In the genomic region with DNA sequence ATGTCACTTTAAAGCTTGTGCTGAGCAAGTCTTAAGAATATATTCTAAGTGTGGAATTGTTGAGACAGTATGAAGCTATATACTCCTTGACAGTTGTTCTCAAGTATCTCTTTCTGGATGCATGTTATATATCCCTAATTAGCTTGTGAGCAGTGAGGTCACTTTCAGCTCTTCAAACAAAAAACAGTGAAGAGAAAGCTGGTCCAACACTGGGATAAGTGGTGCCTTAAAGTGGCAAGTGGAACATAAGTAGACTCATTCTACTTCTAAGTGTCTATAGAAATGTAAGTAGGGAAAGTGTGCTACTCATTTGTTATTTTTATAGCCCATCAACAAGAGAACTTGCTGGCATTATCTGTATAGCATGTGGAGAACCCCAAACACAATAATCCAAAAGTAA, we compare ENCODE assay signal across 28 cellular contexts.
A peak's percentile ranks its signal among the peaks of the same experiment; 100 is the strongest.
DNase-seq lines count a peak whose midpoint lies in the region; ATAC-seq and TF ChIP-seq lines count a peak whose summit lies in the region.
"Had no signal": no experiment of that assay in that cellular context is flagged by ENCODE, and none has a peak within 500 bp of the region (broad histone marks: within the 10 kb centered on the region; RNA-seq: fewer than 3 reads in every experiment).

No MANE protein-coding gene starts in this region.

- H3K9ac ChIP-seq in mammary epithelial cell (ENCODE audit: insufficient read depth, low read length) = no peak overlapping the region

- H4K20me1 ChIP-seq in mammary epithelial cell (ENCODE audit: insufficient read depth, low read length) (no peaks in the 10 kb centered on the region), hepatocyte (ENCODE audit: insufficient read depth, poor library complexity, severe bottlenecking) (no peaks in the 10 kb centered on the region)

- in situ Hi-C loops in Caki2 (cut with HindIII; ENCODE audit: low pct_unique_long_range_greater_than_20kb, low sequenced_read_pairs) = no loop called here
- in situ Hi-C loops in mammary epithelial cell (cut with MboI; ENCODE audit: low sequenced_read_pairs in 2 of 2) = no loop called here

- dilution Hi-C loops in mammary epithelial cell (cut with HindIII; ENCODE audit: low sequenced_read_pairs) = no loop called here

- ATAC-seq in foreskin keratinocyte = no peak
- ATAC-seq in stimulated activated naive CD8-positive, alpha-beta T cell treated with anti-CD3 and anti-CD28 coated beads, Interleukin-15, Interleukin-2, amounts not matched to agents 100 U/mL and 50 U/mL, for 24 hours = no peak
- ATAC-seq: activated T-cell treated with anti-CD3 and anti-CD28 coated beads, Interleukin-2, amount 50 U/mL, for 4 hours; left ventricle myocardium superior; natural killer cell treated with Interleukin-12 subunit alpha and Interleukin-12 subunit beta and Interleukin-15 and Interleukin-18, amount 100 ng/mL, for 72 hours; psoas muscle; stimulated activated effector memory CD8-positive, alpha-beta T cell treated with anti-CD3 and anti-CD28 coated beads, Interleukin-12 subunit alpha, Interleukin-12 subunit beta, amount 100 ng/mL, for 72 hours had no signal

- intact Hi-C loops in mammary epithelial cell (cut with micrococcal nuclease) = loop anchor here (2.0 kb wide), 2 partner anchors 19 to 133 kb away; a partner anchor contains a TSS

- no peak overlapping the region for H2AFZ ChIP-seq in mammary epithelial cell (ENCODE audit: low read depth, low read length)
- H2AFZ ChIP-seq in hepatocyte = no peak overlapping the region

- H3K27ac ChIP-seq in mammary epithelial cell (ENCODE audit: insufficient read depth, low read depth, low read length) (no peak overlapping the region), foreskin keratinocyte (no peak overlapping the region), hepatocyte (no peak overlapping the region)
- H3K27ac ChIP-seq: ascending aorta, esophagus squamous epithelium, psoas muscle, sigmoid colon, transverse colon had no signal

- CTCF ChIA-PET in mammary epithelial cell (lab: Charles Lee; ENCODE audit: low non-redundant PET) = no interaction called here

- H3K4me1 ChIP-seq in mammary epithelial cell (ENCODE audit: insufficient read depth, low read length) (peaks cover 5% of the 10 kb centered on the region), foreskin keratinocyte (no peaks in the 10 kb centered on the region), hepatocyte (ENCODE audit: insufficient read depth) (no peaks in the 10 kb centered on the region)
- H3K4me1 ChIP-seq: ascending aorta, esophagus squamous epithelium, psoas muscle, sigmoid colon, transverse colon had no signal

- H3K79me2 ChIP-seq in mammary epithelial cell (ENCODE audit: insufficient read depth, low read length) = no peaks in the 10 kb centered on the region
- H3K79me2 ChIP-seq in hepatocyte = no peaks in the 10 kb centered on the region

- H3K4me3 ChIP-seq in mammary epithelial cell (replicated peaks in 1 of 3; ENCODE audit: insufficient read depth in 1 of 3, low read depth in 2 of 3, low read length in 3 of 3) (no peak overlapping the region), hepatocyte (no peak overlapping the region), MG63 (no peak overlapping the region)
- H3K4me3 ChIP-seq: ascending aorta, esophagus squamous epithelium, psoas muscle, sigmoid colon, transverse colon had no signal

- H3K36me3 ChIP-seq in mammary epithelial cell (ENCODE audit: insufficient read depth, low read length) = no peaks in the 10 kb centered on the region
- no peaks in the 10 kb centered on the region for H3K36me3 ChIP-seq in hepatocyte (replicated peaks; ENCODE audit: insufficient read depth, low read depth)
- no peaks in the 10 kb centered on the region for H3K36me3 ChIP-seq in MG63
- H3K36me3 ChIP-seq: ascending aorta, esophagus squamous epithelium, sigmoid colon, transverse colon had no signal

- peaks cover 12% of the 10 kb centered on the region for H3K9me3 ChIP-seq in mammary epithelial cell (replicated peaks; ENCODE audit: insufficient read depth, low read length)
- H3K9me3 ChIP-seq in hepatocyte (ENCODE audit: low read depth) = no peaks in the 10 kb centered on the region
- H3K9me3 ChIP-seq in MG63 = peaks cover 6% of the 10 kb centered on the region

- peak; percentile 12 for DNase-seq in Caki2 (ENCODE audit: low read depth)
- DNase-seq in LHCN-M2 (ENCODE audit: low read depth) = peak; percentile 4
- peak; percentile 40 for DNase-seq in mammary epithelial cell
- DNase-seq in foreskin keratinocyte = peak; percentile 37 to 61
- DNase-seq in stimulated activated naive CD8-positive, alpha-beta T cell treated with anti-CD3 and anti-CD28 coated beads, Interleukin-15, Interleukin-2, amounts not matched to agents 100 U/mL and 50 U/mL, for 24 hours = no peak
- DNase-seq in hepatocyte (ENCODE audit: low spot score) = no peak
- no peak for DNase-seq in MG63
- no peak for DNase-seq in cortex of kidney (lab: John Stamatoyannopoulos, UW)
- DNase-seq: activated B cell treated with CpG ODN at 0.5 μM for 24 hours; activated CD4-positive, alpha-beta T cell treated with anti-CD3 and anti-CD28 coated beads, Interleukin-2, amount 10 ng/mL, durations not matched to agents 7 days and 5 days; activated gamma-delta T cell treated with Interleukin-2 at 50 U/mL for 16 hours; activated naive CD8-positive, alpha-beta T cell treated with anti-CD3 and anti-CD28 coated beads, Interleukin-2, amount 10 ng/mL, durations not matched to agents 7 days and 5 days; activated T-cell treated with anti-CD3 and anti-CD28 coated beads, Interleukin-2, amount 50 U/mL, for 4 hours; AML-193; central memory CD4-positive, alpha-beta T cell; esophagus squamous epithelium; islet precursor cell; left ventricle myocardium superior; NCI-H1092; NCI-H1694 treated with DMSO at 0.1 percent for 48 hours; NCI-H2171 treated with DMSO at 0.1 percent for 48 hours; NCI-H510A; psoas muscle; sigmoid colon; transverse colon had no signal

- TF ChIP-seq CTCF in mammary epithelial cell (conservative IDR thresholded peaks at IDR 0.05 in 1 of 2, IDR thresholded peaks at IDR 0.05 in 1 of 2; ENCODE audit: extremely low read depth in 1 of 2, insufficient read depth in 1 of 2, low read depth in 1 of 2, low read length in 2 of 2) = no peak
- TF ChIP-seq CTCF in foreskin keratinocyte (conservative IDR thresholded peaks at IDR 0.05) = no peak
- TF ChIP-seq CTCF in hepatocyte (IDR thresholded peaks at IDR 0.05; ENCODE audit: poor library complexity) = no peak

- H3K27me3 ChIP-seq in mammary epithelial cell (ENCODE audit: insufficient read depth, low read length) = no peaks in the 10 kb centered on the region
- H3K27me3 ChIP-seq in foreskin keratinocyte = no peaks in the 10 kb centered on the region
- H3K27me3 ChIP-seq in hepatocyte = no peaks in the 10 kb centered on the region
- peaks cover 2% of the 10 kb centered on the region; the same call in 1 of the 2 replicates for H3K27me3 ChIP-seq in MG63
- H3K27me3 ChIP-seq: ascending aorta, esophagus squamous epithelium, sigmoid colon, transverse colon had no signal

- no peaks in the 10 kb centered on the region for H3K9me2 ChIP-seq in hepatocyte (replicated peaks; ENCODE audit: insufficient read depth)

- H3K4me2 ChIP-seq in mammary epithelial cell (ENCODE audit: insufficient read depth, low read depth, low read length) = no peak overlapping the region
- H3K4me2 ChIP-seq in hepatocyte = no peak overlapping the region

- no TSS peak for BruUV-seq in mammary epithelial cell (replicated peaks; lab: Mats Ljungman, UMichigan)

Comparison
In these comparisons a context has a peak if more than half of its experiments do, and no peak if none do; other contexts are left out.
1. DNase-seq: peak in Caki2 (single experiment), LHCN-M2 (single experiment), mammary epithelial cell (single experiment) and foreskin keratinocyte (2 of 2); none in stimulated activated naive CD8-positive, alpha-beta T cell treated with anti-CD3 and anti-CD28 coated beads, Interleukin-15, Interleukin-2, amounts not matched to agents 100 U/mL and 50 U/mL, for 24 hours (single experiment), hepatocyte (single experiment), MG63 (single experiment) and cortex of kidney (single experiment).